35 cellular contexts compared by ENCODE assay signal in genomic region chr9:37056086-37056485, GRCh38. TPM values are rescaled to one million over a fixed set of nuclear protein-coding genes. Genes with fewer than 3 reads are reported as not detected.
A peak's percentile ranks its signal among the peaks of the same experiment; 100 is the strongest.
DNase-seq lines count a peak whose midpoint lies in the region; ATAC-seq and TF ChIP-seq lines count a peak whose summit lies in the region.
"Had no signal": no experiment of that assay in that cellular context is flagged by ENCODE, and none has a peak within 500 bp of the region (broad histone marks: within the 10 kb centered on the region; RNA-seq: fewer than 3 reads in every experiment).

No MANE protein-coding gene starts in this region.

- H3K18ac ChIP-seq in H9 (ENCODE audit: insufficient read length, low read depth, low read length) = no peak overlapping the region

- H3K4me2 ChIP-seq in H9 (ENCODE audit: insufficient read depth, insufficient read length, low read length) = no peak overlapping the region
- H3K4me2 ChIP-seq: A549; BLaER1; BLaER1 treated with 17β-estradiol and CSF1 and Interleukin-3, amounts not matched to agents 10 nM and 100 nM had no signal

- H2AFZ ChIP-seq in H9 (ENCODE audit: low read length) = no peak overlapping the region

- DNase-seq in H9 = no peak
- DNase-seq in LNCaP clone FGC (ENCODE audit: low read depth) = peak; percentile 91
- DNase-seq in prostate gland (ENCODE audit: low spot score) = peak; percentile 28
- no peak for DNase-seq in NCI-H1417 treated with DMSO at 0.1 percent for 48 hours (lab: John Stamatoyannopoulos, UW)
- no peak for DNase-seq in natural killer cell
- DNase-seq in activated CD4-positive, CD25-positive, alpha-beta regulatory T cell (lab: John Stamatoyannopoulos, UW) = no peak
- DNase-seq: 8988T; ACHN; AML-193; BE2C; C1 segment of cervical spinal cord; Caco-2; Calu3; CD4-positive, alpha-beta memory T cell; CD4-positive, alpha-beta T cell; CD4-positive, CD25-positive, alpha-beta regulatory T cell; CD8-positive, alpha-beta memory T cell; CD8-positive, alpha-beta T cell; COR-L47; DMS 273 treated with DMSO at 0.1 percent for 48 hours; DMS153; DMS53; DMS79; DMS79 treated with DMSO at 0.1 percent for 48 hours; DND-41; EL had no signal

- H3K36me3 Mint-ChIP-seq in H9 (ENCODE audit: insufficient read depth in 1 of 3, low read depth in 3 of 3) (no peaks in the 10 kb centered on the region), natural killer cell (no peaks in the 10 kb centered on the region)
- H3K36me3 Mint-ChIP-seq: CD14-positive monocyte; CD4-positive, alpha-beta memory T cell; CD4-positive, CD25-positive, alpha-beta regulatory T cell; CD8-positive, alpha-beta memory T cell; CD8-positive, alpha-beta T cell had no signal

- intact Hi-C loops in prostate gland (cut with DNase I) (no loop called here), natural killer cell (cut with micrococcal nuclease) (no loop called here)

- no peaks in the 10 kb centered on the region for H3K79me2 ChIP-seq in H9 (ENCODE audit: insufficient read depth, low read length)

- H3K4ac ChIP-seq in H9 (ENCODE audit: low read depth, low read length) = no peak overlapping the region

- H3K27ac ChIP-seq in H9 (ENCODE audit: insufficient read length, low read depth, low read length) (no peak overlapping the region), VCaP (peak overlapping the region; percentile 90), prostate gland (no peak overlapping the region)
- H3K27ac ChIP-seq: 22Rv1; A549; BLaER1; BLaER1 treated with 17β-estradiol and CSF1 and Interleukin-3, amounts not matched to agents 10 nM and 100 nM; C4-2B had no signal

- no peaks in the 10 kb centered on the region for H4K20me1 ChIP-seq in H9 (ENCODE audit: control insufficient read depth, insufficient read depth, insufficient read length)
- H4K20me1 ChIP-seq: BLaER1; BLaER1 treated with 17β-estradiol and CSF1 and Interleukin-3, amounts not matched to agents 10 nM and 100 nM had no signal

- no peak overlapping the region for H4K5ac ChIP-seq in H9 (ENCODE audit: insufficient read length, low read depth, low read length)

- peak overlapping the region; percentile 60 for H2BK20ac ChIP-seq in H9 (ENCODE audit: low read depth, low read length, poor library complexity, severe bottlenecking)

- no peaks in the 10 kb centered on the region for H3K23me2 ChIP-seq in H9 (ENCODE audit: insufficient read length, low read depth, low read length, poor library complexity, severe bottlenecking)

- no peaks in the 10 kb centered on the region for H3K79me1 ChIP-seq in H9 (ENCODE audit: insufficient read depth, low read depth, low read length, poor library complexity, severe bottlenecking)

- H3K27ac Mint-ChIP-seq in H9 (no peak overlapping the region), natural killer cell (no peak overlapping the region)
- H3K27ac Mint-ChIP-seq: B cell; CD14-positive monocyte; CD4-positive, alpha-beta memory T cell; CD4-positive, alpha-beta T cell; CD4-positive, CD25-positive, alpha-beta regulatory T cell; CD8-positive, alpha-beta memory T cell; CD8-positive, alpha-beta T cell had no signal

- H3T11ph ChIP-seq in H9 (ENCODE audit: low read length) = no peak overlapping the region

- ATAC-seq in natural killer cell = no peak
- ATAC-seq in HG03139 (IDR thresholded peaks at IDR 0.05; ENCODE audit: unreplicated experiment) = no peak
- ATAC-seq: A549; CD8-positive, alpha-beta T cell had no signal

- TF ChIP-seq POLR2A in prostate gland (IDR thresholded peaks at IDR 0.05) = no peak

- no peak overlapping the region for H2BK120ac ChIP-seq in H9 (ENCODE audit: low read depth, low read length, poor library complexity, severe bottlenecking)

- no peak overlapping the region for H2AK5ac ChIP-seq in H9 (ENCODE audit: insufficient read length, low read length)

- no CpG with 5 or more reads among the region's 1 CpG for WGBS in H9 (ENCODE audit: extremely low coverage, insufficient read length, low lambda C conversion rate)
- 40% methylated on average over 1 of the region's 1 CpG for WGBS in prostate gland

- no peak overlapping the region for H2BK12ac ChIP-seq in H9 (ENCODE audit: insufficient read length, low read depth, low read length)

- H3K9me3 Mint-ChIP-seq in H9 (no peaks in the 10 kb centered on the region; a peak in 1 of 5 replicates), natural killer cell (no peaks in the 10 kb centered on the region)
- H3K9me3 Mint-ChIP-seq: CD14-positive monocyte; CD4-positive, alpha-beta T cell; CD8-positive, alpha-beta memory T cell; CD8-positive, alpha-beta T cell had no signal

- H3K4me1 ChIP-seq in H9 (ENCODE audit: insufficient read depth, low read length) (peaks cover 9% of the 10 kb centered on the region; the same call in 1 of the 2 replicates), prostate gland (replicated peaks) (no peaks in the 10 kb centered on the region)
- H3K4me1 ChIP-seq: A549; BE2C; BLaER1; BLaER1 treated with 17β-estradiol and CSF1 and Interleukin-3, amounts not matched to agents 10 nM and 100 nM; Caco-2 had no signal

- H3K9me3 ChIP-seq in H9 (ENCODE audit: control insufficient read depth, low read depth, low read length) (no peaks in the 10 kb centered on the region), prostate gland (no peaks in the 10 kb centered on the region)
- H3K9me3 ChIP-seq: A549; BE2C; BLaER1; BLaER1 treated with 17β-estradiol and CSF1 and Interleukin-3, amounts not matched to agents 10 nM and 100 nM; Caco-2 had no signal

- no peak overlapping the region for H3K4me3 ChIP-seq in LNCaP clone FGC (ENCODE audit: low read depth, low read length)
- no peak overlapping the region for H3K4me3 ChIP-seq in prostate gland
- H3K4me3 ChIP-seq: A549; BLaER1; BLaER1 treated with 17β-estradiol and CSF1 and Interleukin-3, amounts not matched to agents 10 nM and 100 nM had no signal

- no peak overlapping the region for H2BK5ac ChIP-seq in H9 (ENCODE audit: insufficient read length, low read length)

- H4K8ac ChIP-seq in H9 (replicated peaks; ENCODE audit: insufficient read length, low read depth, low read length) = no peak overlapping the region

- peaks cover 43 to 44% of the 10 kb centered on the region in 2 experiments for H3K4me1 Mint-ChIP-seq in H9
- no peaks in the 10 kb centered on the region for H3K4me1 Mint-ChIP-seq in natural killer cell
- H3K4me1 Mint-ChIP-seq: CD14-positive monocyte; CD4-positive, alpha-beta memory T cell; CD8-positive, alpha-beta memory T cell had no signal

- H4K91ac ChIP-seq in H9 (ENCODE audit: insufficient read length, low read depth, low read length) = no peak overlapping the region

- H3K9ac ChIP-seq in H9 (ENCODE audit: extremely low read depth, insufficient read length, low read length) = no peak overlapping the region
- H3K9ac ChIP-seq: BLaER1; BLaER1 treated with 17β-estradiol and CSF1 and Interleukin-3, amounts not matched to agents 10 nM and 100 nM had no signal

- no peak overlapping the region for H3K56ac ChIP-seq in H9 (ENCODE audit: insufficient read length, low read depth, low read length)

- no peak overlapping the region for H2BK15ac ChIP-seq in H9 (ENCODE audit: low read depth, low read length)

- TF ChIP-seq CTCF in H9 (conservative IDR thresholded peaks at IDR 0.05) (no peak), LNCaP clone FGC (IDR thresholded peaks at IDR 0.05; ENCODE audit: control insufficient read depth, extremely low read depth, insufficient read depth) (no peak), VCaP (conservative IDR thresholded peaks at IDR 0.05) (no peak), prostate gland (IDR thresholded peaks at IDR 0.05) (no peak), natural killer cell (IDR thresholded peaks at IDR 0.05) (no peak)

- H3K23ac ChIP-seq in H9 (ENCODE audit: insufficient read length, low read depth, low read length) = no peak overlapping the region

- H3K27me3 ChIP-seq in H9 (ENCODE audit: insufficient read depth, low read length) (no peaks in the 10 kb centered on the region), prostate gland (replicated peaks; ENCODE audit: insufficient read depth) (no peaks in the 10 kb centered on the region)
- H3K27me3 ChIP-seq: BE2C had no signal

- H3K4me3 Mint-ChIP-seq in H9 = no peak overlapping the region
- no peak overlapping the region for H3K4me3 Mint-ChIP-seq in natural killer cell
- H3K4me3 Mint-ChIP-seq: B cell; CD14-positive monocyte; CD4-positive, alpha-beta memory T cell; CD4-positive, alpha-beta T cell; CD4-positive, CD25-positive, alpha-beta regulatory T cell; CD8-positive, alpha-beta memory T cell; CD8-positive, alpha-beta T cell had no signal

- H3K36me3 ChIP-seq in prostate gland = no peaks in the 10 kb centered on the region
- H3K36me3 ChIP-seq: BE2C; BLaER1; BLaER1 treated with 17β-estradiol and CSF1 and Interleukin-3, amounts not matched to agents 10 nM and 100 nM had no signal

- H3K27me3 Mint-ChIP-seq in H9 (ENCODE audit: low read depth) (peaks cover 5% of the 10 kb centered on the region), natural killer cell (ENCODE audit: low read depth in 2 of 2) (peaks cover 43 to 63% of the 10 kb centered on the region in 2 donors)
- H3K27me3 Mint-ChIP-seq: B cell had no signal

- H3K14ac ChIP-seq in H9 (ENCODE audit: insufficient read depth, low read length) = no peak overlapping the region

RNA-seq across cellular contexts. Expression of gene PAX5, which starts 22.0 kb away (rescaled TPM):
- 0.39 and 0.75 TPM in 2 replicates for total RNA-seq in H9 (2021)
- total RNA-seq in prostate gland = under 1 TPM; 0.05 to 0.11 TPM
- total RNA-seq in natural killer cell = 1 to 10 TPM; 1.3 to 2.1 (median 2.0) TPM
- total RNA-seq: Caco-2; Calu3; CD4-positive, alpha-beta memory T cell had no signal

Comparison
In these comparisons a context has a peak if more than half of its experiments do, and no peak if none do; other contexts are left out.
1. DNase-seq: peak in LNCaP clone FGC (single experiment) and prostate gland (single experiment); none in H9 (single experiment), NCI-H1417 treated with DMSO at 0.1 percent for 48 hours (single experiment), natural killer cell (single experiment) and activated CD4-positive, CD25-positive, alpha-beta regulatory T cell (0 of 4).